ENCODE assay signal across 11 cellular contexts in genomic region chr12:53217930-53218307, GRCh38. TPM values are rescaled to one million over a fixed set of nuclear protein-coding genes. Genes with fewer than 3 reads are reported as not detected.
DNase-seq lines count a peak whose midpoint lies in the region; ATAC-seq and TF ChIP-seq lines count a peak whose summit lies in the region.
"Had no signal": no experiment of that assay in that cellular context is flagged by ENCODE, and none has a peak within 500 bp of the region (broad histone marks: within the 10 kb centered on the region; RNA-seq: fewer than 3 reads in every experiment).

No MANE protein-coding gene starts in this region.

- peak overlapping the region; percentile 78 to 89 (median 86) for H3K4me3 Mint-ChIP-seq in CD4-positive, CD25-positive, alpha-beta regulatory T cell
- peak overlapping the region; percentile 97 for H3K4me3 Mint-ChIP-seq in T-helper 2 cell treated with Interferon-gamma antibody and Interleukin-4, amounts not matched to agents 5 μg/mL and 100 μg/mL, for 36 hours

- no peaks in the 10 kb centered on the region for H3K27me3 ChIP-seq in CD4-positive, CD25-positive, alpha-beta regulatory T cell (ENCODE audit: control insufficient read depth, insufficient read depth, low read length)
- no peaks in the 10 kb centered on the region for H3K27me3 ChIP-seq in ovary

- no peaks in the 10 kb centered on the region for H3K9me3 ChIP-seq in CD4-positive, CD25-positive, alpha-beta regulatory T cell (ENCODE audit: control insufficient read depth in 2 of 2, low read length in 2 of 2)
- H3K9me3 ChIP-seq in ovary = no peaks in the 10 kb centered on the region

- no peaks in the 10 kb centered on the region for H3K27me3 Mint-ChIP-seq in CD4-positive, CD25-positive, alpha-beta regulatory T cell
- no peaks in the 10 kb centered on the region for H3K27me3 Mint-ChIP-seq in T-helper 2 cell treated with Interferon-gamma antibody and Interleukin-4, amounts not matched to agents 5 μg/mL and 100 μg/mL, for 36 hours (ENCODE audit: low read depth)

- peaks cover 54% of the 10 kb centered on the region for H3K4me1 ChIP-seq in CD4-positive, CD25-positive, alpha-beta regulatory T cell (ENCODE audit: control insufficient read depth, insufficient read depth, low read length, poor library complexity, severe bottlenecking)
- peaks cover 21% of the 10 kb centered on the region for H3K4me1 ChIP-seq in ovary (ENCODE audit: insufficient read depth)

- no peaks in the 10 kb centered on the region for H3K9me3 Mint-ChIP-seq in CD4-positive, CD25-positive, alpha-beta regulatory T cell
- H3K9me3 Mint-ChIP-seq in T-helper 2 cell treated with Interferon-gamma antibody and Interleukin-4, amounts not matched to agents 5 μg/mL and 100 μg/mL, for 36 hours = no peaks in the 10 kb centered on the region

- 26 to 39% (median 32%) methylated on average over 3 of the region's 3 CpGs for WGBS in ovary, 3 donors

- H3K27ac Mint-ChIP-seq in CD4-positive, CD25-positive, alpha-beta regulatory T cell = peak overlapping the region; percentile 83 to 87 (median 84)
- H3K27ac Mint-ChIP-seq in T-helper 2 cell treated with Interferon-gamma antibody and Interleukin-4, amounts not matched to agents 5 μg/mL and 100 μg/mL, for 36 hours = peak overlapping the region; percentile 75

- TF ChIP-seq CTCF in ovary (IDR thresholded peaks at IDR 0.05) = no peak

- no peak for TF ChIP-seq POLR2A in ovary (IDR thresholded peaks at IDR 0.05)

- H3K27ac ChIP-seq in CD4-positive, CD25-positive, alpha-beta regulatory T cell (ENCODE audit: insufficient read depth, low read length, poor library complexity, severe bottlenecking) = peak overlapping the region; percentile 56
- peak overlapping the region; percentile 49 to 99 for H3K27ac ChIP-seq in ovary
- H3K27ac ChIP-seq: WERI-Rb-1 had no signal

- intact Hi-C loops in ovary (cut with DNase I) = loop anchor here in 2 of 4 donors (5.0 kb wide), 2 partner anchors 34 to 284 kb away; partner anchors contain the start of gene TARBP2 (in 1 of the 2)

- H3K4me1 Mint-ChIP-seq in CD4-positive, CD25-positive, alpha-beta regulatory T cell = peaks cover 12 to 76% (median 46%) of the 10 kb centered on the region in 4 donors
- peaks cover 63% of the 10 kb centered on the region for H3K4me1 Mint-ChIP-seq in T-helper 2 cell treated with Interferon-gamma antibody and Interleukin-4, amounts not matched to agents 5 μg/mL and 100 μg/mL, for 36 hours (ENCODE audit: low read depth)

- peaks cover 7% of the 10 kb centered on the region for H3K36me3 Mint-ChIP-seq in CD4-positive, CD25-positive, alpha-beta regulatory T cell
- H3K36me3 Mint-ChIP-seq in T-helper 2 cell treated with Interferon-gamma antibody and Interleukin-4, amounts not matched to agents 5 μg/mL and 100 μg/mL, for 36 hours (ENCODE audit: low read depth) = peaks cover 42% of the 10 kb centered on the region

- ATAC-seq in CD4-positive, CD25-positive, alpha-beta regulatory T cell (ENCODE audit: low read depth in 2 of 2) = no peak
- ATAC-seq in HG02970 (IDR thresholded peaks at IDR 0.05; ENCODE audit: low FRiP score, unreplicated experiment) = no peak
- no peak for ATAC-seq in HG02588 (IDR thresholded peaks at IDR 0.05; ENCODE audit: unreplicated experiment)

- DNase-seq in CD4-positive, CD25-positive, alpha-beta regulatory T cell = no peak
- DNase-seq in T-helper 2 cell treated with Interferon-gamma antibody and Interleukin-4, amounts not matched to agents 5 μg/mL and 100 μg/mL, for 36 hours (ENCODE audit: low spot score) = no peak
- peak; percentile 33 for DNase-seq in fibroblast of gingiva (ENCODE audit: low read depth)
- DNase-seq in ovary = no peak
- DNase-seq in stimulated activated CD4-positive, alpha-beta T cell treated with anti-CD3 and anti-CD28 coated beads, Interleukin-4, amount 100 ng/mL, for 1 hour = no peak
- no peak for DNase-seq in NCI-H1436 treated with DMSO at 0.1 percent for 48 hours (lab: John Stamatoyannopoulos, UW)
- DNase-seq: GOT3, NCI-H1417, WERI-Rb-1 had no signal

- TF ChIP-seq EP300 in ovary (IDR thresholded peaks at IDR 0.05) = no peak

- peaks cover 25% of the 10 kb centered on the region for H3K36me3 ChIP-seq in CD4-positive, CD25-positive, alpha-beta regulatory T cell (ENCODE audit: control insufficient read depth, insufficient read depth, low read length)
- H3K36me3 ChIP-seq in ovary = no peaks in the 10 kb centered on the region
- H3K36me3 ChIP-seq: WERI-Rb-1 had no signal

- peak overlapping the region; percentile 40 for H3K4me3 ChIP-seq in CD4-positive, CD25-positive, alpha-beta regulatory T cell (ENCODE audit: low read depth, low read length)
- H3K4me3 ChIP-seq in ovary = peak overlapping the region; percentile 79

RNA-seq across cellular contexts. Expression of gene ITGB7, which starts 10.9 kb away (rescaled TPM):
- total RNA-seq in CD4-positive, CD25-positive, alpha-beta regulatory T cell = 297 TPM
- 100 to 1,000 TPM; 279 to 382 (median 330) TPM for polyA plus RNA-seq in CD4-positive, CD25-positive, alpha-beta regulatory T cell
- total RNA-seq in ovary = 1 to 10 TPM in 6 of 7 donors, under 1 TPM in 1; 0.96 to 2.9 (median 1.7) TPM
- polyA plus RNA-seq in ovary = 1 to 10 TPM in 1 of 2 donors, under 1 TPM in 1; 0.45 to 3.1 TPM

RNA-seq across cellular contexts. Expression of gene RARG, which starts 14.1 kb away (rescaled TPM):
- total RNA-seq in CD4-positive, CD25-positive, alpha-beta regulatory T cell = 16.8 TPM
- polyA plus RNA-seq in CD4-positive, CD25-positive, alpha-beta regulatory T cell = 1 to 10 TPM; 1.5 to 5.1 (median 2.4) TPM
- 10 to 100 TPM in 6 of 7 donors, 1 to 10 TPM in 1; 8.7 to 37.0 (median 31.7) TPM for total RNA-seq in ovary
- polyA plus RNA-seq in ovary = 10 to 100 TPM; 18.8 to 22.0 TPM

RNA-seq across cellular contexts. Expression of gene CSAD, which starts 37.2 kb away (rescaled TPM):
- total RNA-seq in CD4-positive, CD25-positive, alpha-beta regulatory T cell = 68.0 TPM
- polyA plus RNA-seq in CD4-positive, CD25-positive, alpha-beta regulatory T cell = 1 to 10 TPM; 1.2 to 2.3 (median 1.6) TPM
- total RNA-seq in ovary = 10 to 100 TPM; 24.4 to 36.0 (median 28.0) TPM
- 10 to 100 TPM; 19.8 to 29.5 TPM for polyA plus RNA-seq in ovary

RNA-seq across cellular contexts. Expression of gene ZNF740, which starts 37.4 kb away (rescaled TPM):
- 32.6 TPM for total RNA-seq in CD4-positive, CD25-positive, alpha-beta regulatory T cell
- 1 to 10 TPM; 2.3 to 3.1 (median 2.7) TPM for polyA plus RNA-seq in CD4-positive, CD25-positive, alpha-beta regulatory T cell
- total RNA-seq in ovary = 10 to 100 TPM in 6 of 7 donors, 1 to 10 TPM in 1; 9.7 to 56.9 (median 46.4) TPM
- 10 to 100 TPM; 14.6 to 23.6 TPM for polyA plus RNA-seq in ovary

RNA-seq across cellular contexts. Expression of gene ESPL1, which starts 50.2 kb away (rescaled TPM):
- 2.7 TPM for total RNA-seq in CD4-positive, CD25-positive, alpha-beta regulatory T cell
- under 1 TPM in 3 of 4 donors, not detected in 1; 0.05 to 0.24 (median 0.11) TPM for polyA plus RNA-seq in CD4-positive, CD25-positive, alpha-beta regulatory T cell
- total RNA-seq in ovary = 1 to 10 TPM in 1 of 7 donors, under 1 TPM in 6; 0.11 to 1.6 (median 0.24) TPM
- under 1 TPM; 0.37 to 0.40 TPM for polyA plus RNA-seq in ovary

Comparison
In these comparisons a context has a peak if more than half of its experiments do, and no peak if none do; other contexts are left out.
1. RNA of gene ITGB7, which starts 10.9 kb away (total RNA-seq): 297 TPM in CD4-positive, CD25-positive, alpha-beta regulatory T cell (single experiment); 0.96 to 2.9 TPM in ovary; every median in the first group is over 10 times any median in the second.